In genomic region chr7:155219154-155219531, GRCh38 we compare ENCODE assay signal across 26 cellular contexts.
"Had no signal": no experiment of that assay in that cellular context is flagged by ENCODE, and none has a peak within 500 bp of the region (broad histone marks: within the 10 kb centered on the region; RNA-seq: fewer than 3 reads in every experiment).

No MANE protein-coding gene starts in this region.

- H3K4me1 Mint-ChIP-seq: immature natural killer cell; stimulated activated memory B cell treated with anti-CD40 and anti-IgM and Interleukin-4, amounts not matched to agents 10 μg/mL and 1 μg/mL and 100 μg/mL, for 72 hours had no signal

- ATAC-seq: left colon; left lung; mucosa of descending colon; stimulated activated memory B cell treated with anti-CD40 and anti-IgM and Interleukin-4, amounts not matched to agents 10 μg/mL and 1 μg/mL and 100 μg/mL, for 72 hours; stimulated activated naive CD8-positive, alpha-beta T cell treated with anti-CD3 and anti-CD28 coated beads, Interleukin-15, amount 100 ng/mL, for 72 hours had no signal

- H3K9me3 ChIP-seq: heart left ventricle, left lung, mucosa of descending colon, pancreas, tibial nerve, uterus had no signal

- H3K36me3 ChIP-seq: heart left ventricle, left lung, pancreas, tibial nerve, uterus had no signal

- H3K27me3 ChIP-seq: pancreas, uterus had no signal

- H3K4me1 ChIP-seq: left lung, uterus had no signal

- H3K9me3 Mint-ChIP-seq: immature natural killer cell; naive thymus-derived CD4-positive, alpha-beta T cell; stimulated activated memory B cell treated with anti-CD40 and anti-IgM and Interleukin-4, amounts not matched to agents 10 μg/mL and 1 μg/mL and 100 μg/mL, for 72 hours; stimulated activated naive CD8-positive, alpha-beta T cell treated with anti-CD3 and anti-CD28 coated beads, Interleukin-15, amount 100 ng/mL, for 72 hours; type B pancreatic cell had no signal

- H3K36me3 Mint-ChIP-seq: immature natural killer cell; naive thymus-derived CD4-positive, alpha-beta T cell; stimulated activated memory B cell treated with anti-CD40 and anti-IgM and Interleukin-4, amounts not matched to agents 10 μg/mL and 1 μg/mL and 100 μg/mL, for 72 hours; type B pancreatic cell had no signal

- H3K27ac ChIP-seq: heart left ventricle, left lung, skin epidermis, tibial nerve, uterus had no signal

- DNase-seq: heart left ventricle; hypothalamus; immature natural killer cell; kidney; left colon; mesendoderm; midbrain; mucosa of descending colon; naive thymus-derived CD4-positive, alpha-beta T cell; right cardiac atrium; stimulated activated CD4-positive, alpha-beta T cell treated with anti-CD3 and anti-CD28 coated beads, Interleukin-1b, Interleukin-23, amount 100 ng/mL, for 48 hours; stimulated activated CD4-positive, alpha-beta T cell treated with anti-CD3 and anti-CD28 coated beads, Interleukin-2, amount 100 ng/mL, for 48 hours; stimulated activated CD4-positive, alpha-beta T cell treated with anti-CD3 and anti-CD28 coated beads, Interleukin-4, amount 100 ng/mL, for 4 hours; stimulated activated CD8-positive, alpha-beta memory T cell treated with anti-CD3 and anti-CD28 coated beads, Interleukin-4, amount 100 ng/mL, for 48 hours; stimulated activated naive CD4-positive, alpha-beta T cell treated with Interleukin-2 at 50 U/mL for 16 hours; stimulated activated naive CD8-positive, alpha-beta T cell treated with anti-CD3 and anti-CD28 coated beads, Interleukin-15, amount 100 ng/mL, for 72 hours; substantia nigra; uterus had no signal

- H3K4me3 ChIP-seq: heart left ventricle, left lung, lung, mucosa of descending colon, pancreas, skin epidermis, tibial nerve, uterus had no signal

- H3K27ac Mint-ChIP-seq: immature natural killer cell; naive thymus-derived CD4-positive, alpha-beta T cell; progenitor cell of endocrine pancreas; stimulated activated memory B cell treated with anti-CD40 and anti-IgM and Interleukin-4, amounts not matched to agents 10 μg/mL and 1 μg/mL and 100 μg/mL, for 72 hours; stimulated activated naive CD8-positive, alpha-beta T cell treated with anti-CD3 and anti-CD28 coated beads, Interleukin-15, amount 100 ng/mL, for 72 hours; type B pancreatic cell had no signal

- H3K4me3 Mint-ChIP-seq: immature natural killer cell; naive thymus-derived CD4-positive, alpha-beta T cell; stimulated activated memory B cell treated with anti-CD40 and anti-IgM and Interleukin-4, amounts not matched to agents 10 μg/mL and 1 μg/mL and 100 μg/mL, for 72 hours; stimulated activated naive CD8-positive, alpha-beta T cell treated with anti-CD3 and anti-CD28 coated beads, Interleukin-15, amount 100 ng/mL, for 72 hours; type B pancreatic cell had no signal
